ENCODE assay signal across 8 cellular contexts in genomic region chr4:145732895-145733880, GRCh38. TPM values are rescaled to one million over a fixed set of nuclear protein-coding genes. Genes with fewer than 3 reads are reported as not detected.
DNase-seq lines count a peak whose midpoint lies in the region; FAIRE-seq and TF ChIP-seq lines count a peak whose summit lies in the region.

No MANE protein-coding gene starts in this region.

- peaks cover 34 to 35% of the 10 kb centered on the region in 2 experiments for H3K4me1 Mint-ChIP-seq in H9
- peaks cover 7% of the 10 kb centered on the region for H3K4me1 Mint-ChIP-seq in activated naive CD4-positive, alpha-beta T cell treated with anti-CD3 and anti-CD28 coated beads for 36 hours (ENCODE audit: low read depth)

- no CpG with 5 or more reads among the region's 81 CpGs for WGBS in H9 (ENCODE audit: extremely low coverage, insufficient read length, low lambda C conversion rate)
- WGBS in neuronal stem cell (ENCODE audit: extremely low coverage in 2 of 2, insufficient read length in 2 of 2, insufficient replicate concordance in 1 of 2), 2 donors: no CpG with 5 or more reads among the region's 81 CpGs

- peaks cover 13% of the 10 kb centered on the region for H3K4me1 ChIP-seq in H9 (ENCODE audit: insufficient read depth, low read length)
- 0 out of 2 replicates have a peak, but pooled peaks cover 3% of the 10 kb centered on the region for H3K4me1 ChIP-seq in MM.1S (ENCODE audit: low read length)
- H3K4me1 ChIP-seq in SJSA1 (replicated peaks): peaks cover 54% of the 10 kb centered on the region
- peaks cover 25 to 36% of the 10 kb centered on the region in 2 donors for H3K4me1 ChIP-seq in neuronal stem cell (ENCODE audit: control insufficient read depth in 2 of 2, insufficient read depth in 1 of 2, low read depth in 1 of 2, low read length in 2 of 2)

- no peak overlapping the region for H2BK5ac ChIP-seq in H9 (ENCODE audit: insufficient read length, low read length)
- H2BK5ac ChIP-seq in neuronal stem cell (ENCODE audit: low read length): no peak overlapping the region

- H3K36me3 ChIP-seq in MM.1S (replicated peaks; ENCODE audit: insufficient read depth, low read length) (no peaks in the 10 kb centered on the region), SJSA1 (no peaks in the 10 kb centered on the region), neuronal stem cell (replicated peaks in 1 of 2; ENCODE audit: control insufficient read depth in 2 of 2, insufficient read depth in 2 of 2, low read length in 2 of 2) (no peaks in the 10 kb centered on the region)

- no peak overlapping the region for H2BK20ac ChIP-seq in H9 (ENCODE audit: low read depth, low read length, poor library complexity, severe bottlenecking)

- peak overlapping the region; percentile 95 for H3K18ac ChIP-seq in H9 (ENCODE audit: insufficient read length, low read depth, low read length)
- H3K18ac ChIP-seq in neuronal stem cell (ENCODE audit: low read length): peak overlapping the region; percentile 99

- H3K27ac Mint-ChIP-seq in H9: peak overlapping the region; percentile 91 to 94 (median 92)
- peak overlapping the region; percentile 36 for H3K27ac Mint-ChIP-seq in activated naive CD4-positive, alpha-beta T cell treated with anti-CD3 and anti-CD28 coated beads for 36 hours

- H3K4me3 Mint-ChIP-seq in H9: peak overlapping the region; percentile 60 to 77
- H3K4me3 Mint-ChIP-seq in activated naive CD4-positive, alpha-beta T cell treated with anti-CD3 and anti-CD28 coated beads for 36 hours: peak overlapping the region; percentile 75

- intact Hi-C loops in activated naive CD4-positive, alpha-beta T cell treated with anti-CD3 and anti-CD28 coated beads for 36 hours (cut with micrococcal nuclease): loop anchor here (1.0 to 10.0 kb wide), 10 partner anchors 75 to 1884 kb away; partner anchors contain the start of genes ABCE1, ANAPC10, LSM6 and MMAA

- H3K27me3 Mint-ChIP-seq in H9 (ENCODE audit: low read depth): no peaks in the 10 kb centered on the region; the same call in 1 of the 2 replicates
- peaks cover 10% of the 10 kb centered on the region for H3K27me3 Mint-ChIP-seq in activated naive CD4-positive, alpha-beta T cell treated with anti-CD3 and anti-CD28 coated beads for 36 hours (ENCODE audit: low read depth)

- peak overlapping the region; percentile 45 for H3K4me2 ChIP-seq in H9 (ENCODE audit: insufficient read depth, insufficient read length, low read length)
- H3K4me2 ChIP-seq in MM.1S (ENCODE audit: low read depth, low read length): peak overlapping the region; percentile 64
- peak overlapping the region; percentile 60 for H3K4me2 ChIP-seq in neuronal stem cell (ENCODE audit: insufficient read depth, low read length, poor library complexity, severe bottlenecking)

- H3K4ac ChIP-seq in H9 (ENCODE audit: low read depth, low read length) (no peak overlapping the region), neuronal stem cell (ENCODE audit: low read length) (peak overlapping the region; percentile 86)

- CTCF ChIA-PET in activated naive CD4-positive, alpha-beta T cell treated with anti-CD3 and anti-CD28 coated beads for 36 hours (lab: Charles Lee): interaction anchor here (0.6 kb wide), 1 partner anchor 465 kb away, joined by 3 read pairs; no protein-coding TSS in a partner anchor

- H3K14ac ChIP-seq in H9 (ENCODE audit: insufficient read depth, low read length) (peak overlapping the region; percentile 96), neuronal stem cell (ENCODE audit: low read length) (no peak overlapping the region)

- no peak overlapping the region for H2BK120ac ChIP-seq in H9 (ENCODE audit: low read depth, low read length, poor library complexity, severe bottlenecking)
- H2BK120ac ChIP-seq in neuronal stem cell (ENCODE audit: low read depth, low read length): peak overlapping the region; percentile 29

- H2AFZ ChIP-seq in H9 (ENCODE audit: low read length): no peak overlapping the region
- H2AFZ ChIP-seq in MM.1S (ENCODE audit: low read length): peak overlapping the region; percentile 90
- peak overlapping the region; percentile 87 for H2AFZ ChIP-seq in neuronal stem cell (ENCODE audit: low read length)

- H2BK12ac ChIP-seq in H9 (ENCODE audit: insufficient read length, low read depth, low read length) (peak overlapping the region; percentile 5), neuronal stem cell (ENCODE audit: low read length) (no peak overlapping the region)

- H3K27me3 ChIP-seq in H9 (ENCODE audit: insufficient read depth, low read length) (no peaks in the 10 kb centered on the region; the same call in 1 of the 2 replicates), MM.1S (replicated peaks; ENCODE audit: insufficient read depth, low read length) (no peaks in the 10 kb centered on the region), SJSA1 (replicated peaks) (no peaks in the 10 kb centered on the region), neuronal stem cell (ENCODE audit: control insufficient read depth in 3 of 3, insufficient read depth in 3 of 3, low read depth in 1 of 3, low read length in 3 of 3) (no peaks in the 10 kb centered on the region)

- TF ChIP-seq CTCF in H9 (conservative IDR thresholded peaks at IDR 0.05) (no peak), MM.1S (IDR thresholded peaks at IDR 0.05; ENCODE audit: low read length) (no peak)

- H2AK5ac ChIP-seq in H9 (ENCODE audit: insufficient read length, low read length): no peak overlapping the region
- no peak overlapping the region for H2AK5ac ChIP-seq in neuronal stem cell (ENCODE audit: low read depth, low read length)

- H4K8ac ChIP-seq in H9 (replicated peaks; ENCODE audit: insufficient read length, low read depth, low read length) (no peak overlapping the region), neuronal stem cell (ENCODE audit: low read depth, low read length) (peak overlapping the region; percentile 74)

- H3K9me3 Mint-ChIP-seq in H9: no peaks in the 10 kb centered on the region; a peak in 1 of 5 replicates
- H3K9me3 Mint-ChIP-seq in activated naive CD4-positive, alpha-beta T cell treated with anti-CD3 and anti-CD28 coated beads for 36 hours: no peaks in the 10 kb centered on the region

- no peaks in the 10 kb centered on the region for H3F3A ChIP-seq in MM.1S (ENCODE audit: insufficient read depth, low read length)

- peaks cover 0 to 9% (median 3%) of the 10 kb centered on the region in 3 experiments; a peak in 2 of 7 replicates for H3K36me3 Mint-ChIP-seq in H9 (ENCODE audit: insufficient read depth in 1 of 3, low read depth in 3 of 3)
- no peaks in the 10 kb centered on the region for H3K36me3 Mint-ChIP-seq in activated naive CD4-positive, alpha-beta T cell treated with anti-CD3 and anti-CD28 coated beads for 36 hours (ENCODE audit: low read depth)

- H2BK15ac ChIP-seq in H9 (ENCODE audit: low read depth, low read length): no peak overlapping the region
- H2BK15ac ChIP-seq in neuronal stem cell (ENCODE audit: low read length): peak overlapping the region; percentile 51

- no peaks in the 10 kb centered on the region for H3K23me2 ChIP-seq in H9 (ENCODE audit: insufficient read length, low read depth, low read length, poor library complexity, severe bottlenecking)

- no peak overlapping the region for H3T11ph ChIP-seq in H9 (ENCODE audit: low read length)

- H3K4me3 ChIP-seq in MM.1S (ENCODE audit: low read length) (peak overlapping the region; percentile 90), SJSA1 (peak overlapping the region; percentile 44), neuronal stem cell (ENCODE audit: low read length in 2 of 2) (peak overlapping the region; percentile 44 to 80)

- H3K56ac ChIP-seq in H9 (ENCODE audit: insufficient read length, low read depth, low read length): no peak overlapping the region

- H4K5ac ChIP-seq in H9 (ENCODE audit: insufficient read length, low read depth, low read length): no peak overlapping the region

- H3K79me1 ChIP-seq in H9 (ENCODE audit: insufficient read depth, low read depth, low read length, poor library complexity, severe bottlenecking): no peaks in the 10 kb centered on the region
- no peaks in the 10 kb centered on the region for H3K79me1 ChIP-seq in neuronal stem cell (ENCODE audit: low read depth, low read length)

- H4K91ac ChIP-seq in H9 (ENCODE audit: insufficient read length, low read depth, low read length): no peak overlapping the region
- peak overlapping the region; percentile 61 for H4K91ac ChIP-seq in neuronal stem cell (ENCODE audit: low read depth, low read length, poor library complexity)

- H4K20me1 ChIP-seq in H9 (ENCODE audit: control insufficient read depth, insufficient read depth, insufficient read length) (no peaks in the 10 kb centered on the region), MM.1S (ENCODE audit: insufficient read depth, low read length) (no peaks in the 10 kb centered on the region)

- no peak overlapping the region for H3K23ac ChIP-seq in H9 (ENCODE audit: insufficient read length, low read depth, low read length)
- peak overlapping the region; percentile 52 for H3K23ac ChIP-seq in neuronal stem cell (ENCODE audit: low read depth, low read length, poor library complexity)

- H3K9me3 ChIP-seq in H9 (ENCODE audit: control insufficient read depth, low read depth, low read length) (no peaks in the 10 kb centered on the region), MM.1S (replicated peaks; ENCODE audit: insufficient read depth, low read length) (no peaks in the 10 kb centered on the region), SJSA1 (replicated peaks) (no peaks in the 10 kb centered on the region), neuronal stem cell (replicated peaks in 1 of 2; ENCODE audit: control insufficient read depth in 2 of 2, insufficient read depth in 1 of 2, low read depth in 1 of 2, low read length in 2 of 2) (no peaks in the 10 kb centered on the region)

- no peaks in the 10 kb centered on the region for H3K79me2 ChIP-seq in H9 (ENCODE audit: insufficient read depth, low read length)
- no peaks in the 10 kb centered on the region for H3K79me2 ChIP-seq in MM.1S (ENCODE audit: low read length)

- peak overlapping the region; percentile 56 for H3K9ac ChIP-seq in H9 (ENCODE audit: extremely low read depth, insufficient read length, low read length)
- H3K9ac ChIP-seq in MM.1S (ENCODE audit: low read length): peak overlapping the region; percentile 73
- peak overlapping the region; percentile 89 for H3K9ac ChIP-seq in neuronal stem cell (ENCODE audit: low read depth, low read length, poor library complexity)

- no peak for FAIRE-seq in frontal cortex (lab: Jason Lieb, UNC)

- DNase-seq in ELF-1 (ENCODE audit: low read depth, low spot score) (peak; percentile 95), H9 (peak; percentile 94), MM.1S (peak; percentile 89), SJSA1 (ENCODE audit: low read depth in 1 of 2, low spot score in 2 of 2) (peak; percentile 90 to 96), frontal cortex (ENCODE audit: low spot score in 2 of 2) (peak; percentile 85 to 91), neuronal stem cell (ENCODE audit: low spot score) (peak; percentile 88), stromal cell of bone marrow (ENCODE audit: low read depth) (peak; percentile 88)
- peak; percentile 91 for DNase-seq in activated naive CD4-positive, alpha-beta T cell treated with anti-CD3 and anti-CD28 coated beads for 36 hours

- H3K27ac ChIP-seq in H9 (ENCODE audit: insufficient read length, low read depth, low read length) (peak overlapping the region; percentile 49), MM.1S (ENCODE audit: low read length) (peak overlapping the region; percentile 37; the same call in 1 of the 2 replicates), SJSA1 (peak overlapping the region; percentile 100), neuronal stem cell (replicated peaks; ENCODE audit: low read length) (peak overlapping the region; percentile 92)

- H3K9me2 ChIP-seq in MM.1S (replicated peaks; ENCODE audit: insufficient read depth, low read length): no peaks in the 10 kb centered on the region

RNA-seq across cellular contexts. Expression of gene C4orf51, which starts 53.2 kb away (rescaled TPM):
- total RNA-seq in H9 (2021) (2.7 and 6.0 TPM in 2 replicates), frontal cortex (not detected)
- not detected in 2 replicates for total RNA-seq in SJSA1 (2014; rRNA removed; shearing (Covaris generic))
- total RNA-seq in activated naive CD4-positive, alpha-beta T cell treated with anti-CD3 and anti-CD28 coated beads for 36 hours: not detected
- polyA plus RNA-seq in neuronal stem cell (2013, experiment 1 of 2): not detected
- not detected for polyA plus RNA-seq in neuronal stem cell (2013, experiment 2 of 2)

Comparison
In these comparisons a context has a peak if more than half of its experiments do, and no peak if none do; other contexts are left out.
1. Peak in every context shown above with its lines: DNase-seq, H3K4me3 ChIP-seq and H3K27ac ChIP-seq.
2. H3K27ac ChIP-seq: peak in every context shown above with its lines; median percentile 100 in SJSA1; 92 in neuronal stem cell; 49 in H9; 37 in MM.1S.